8 cellular contexts compared by ENCODE assay signal in the genomic region with DNA sequence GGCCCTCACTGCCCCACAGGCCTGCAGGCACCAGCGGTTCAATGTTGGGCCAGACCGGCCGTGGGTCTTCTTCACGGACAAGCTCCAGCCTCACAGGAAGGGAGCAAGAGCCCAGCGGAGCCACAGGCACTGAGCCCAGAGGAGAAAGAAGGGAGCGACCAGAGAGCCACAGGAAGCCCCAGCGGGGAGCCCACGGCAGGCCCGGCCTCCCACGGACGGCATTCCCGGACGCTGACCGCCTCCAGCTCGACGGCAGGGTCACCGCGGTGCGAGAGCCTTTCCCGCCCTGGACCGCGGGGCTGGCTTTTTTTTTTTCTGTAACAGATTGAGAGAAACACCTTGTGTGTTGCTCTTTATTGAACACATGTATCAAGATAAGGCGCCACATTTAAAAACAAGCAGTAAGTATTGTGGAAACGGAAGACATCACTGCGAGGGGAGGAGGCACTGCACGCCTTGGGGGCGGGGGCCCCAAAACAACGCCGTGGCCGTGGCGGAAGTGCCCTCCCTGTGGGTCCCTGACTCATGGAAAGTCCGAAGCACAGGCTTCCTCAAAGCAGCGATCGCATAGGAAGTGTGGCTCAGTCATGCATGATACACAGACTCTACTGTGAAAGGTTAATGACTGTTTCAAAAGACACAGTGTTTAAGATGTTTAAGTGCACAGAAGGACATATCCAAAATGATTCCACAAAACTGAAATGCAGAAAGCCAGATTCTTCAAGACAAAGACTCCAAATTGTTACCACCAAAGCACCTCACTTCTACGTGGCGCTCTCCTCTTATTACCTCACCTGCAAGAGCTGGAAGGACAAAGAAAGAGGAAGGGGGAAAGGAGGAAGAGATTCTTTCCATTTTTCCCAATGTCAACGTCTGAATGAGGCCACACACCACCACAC. TPM values are rescaled to one million over a fixed set of nuclear protein-coding genes. Genes with fewer than 3 reads are reported as not detected.
DNase-seq lines count a peak whose midpoint lies in the region; ATAC-seq and TF ChIP-seq lines count a peak whose summit lies in the region.

No MANE protein-coding gene starts in this region.

- peak overlapping the region; percentile 60 for H3K27ac ChIP-seq in HCT116 (ENCODE audit: low read depth, low read length)
- H3K27ac ChIP-seq in osteoblast (ENCODE audit: low read depth, low read length): peak overlapping the region; percentile 98
- peak overlapping the region in 2 of 3 donors; percentile 50 to 64 for H3K27ac ChIP-seq in thyroid gland

- H3K4me3 ChIP-seq in HCT116 (replicated peaks in 1 of 2; ENCODE audit: low read depth in 1 of 2, low read length in 2 of 2): peak overlapping the region; percentile 36 to 50
- H3K4me3 ChIP-seq in osteoblast (ENCODE audit: insufficient read depth, low read length): peak overlapping the region; percentile 98
- H3K4me3 ChIP-seq in thyroid gland (replicated peaks in 1 of 3): no peak overlapping the region

- CTCF ChIA-PET in HCT116 (lab: Charles Lee): no interaction called here

- H3K9me3 ChIP-seq in HCT116 (ENCODE audit: control insufficient read depth in 1 of 2, insufficient read depth in 1 of 2, low read depth in 1 of 2, low read length in 2 of 2): no peaks in the 10 kb centered on the region
- no peaks in the 10 kb centered on the region for H3K9me3 ChIP-seq in osteoblast (ENCODE audit: low read depth, low read length)
- no peaks in the 10 kb centered on the region for H3K9me3 ChIP-seq in thyroid gland

- BruUV-seq in HCT116 (replicated peaks; lab: Mats Ljungman, UMichigan): no TSS peak

- H3K4me1 ChIP-seq in HCT116 (ENCODE audit: control insufficient read depth in 1 of 2, insufficient read depth in 2 of 2, low read length in 2 of 2) (peaks cover 30 to 50% of the 10 kb centered on the region in 2 experiments), osteoblast (ENCODE audit: insufficient read depth, low read length) (peaks cover 42% of the 10 kb centered on the region), thyroid gland (peaks cover 29 to 35% of the 10 kb centered on the region in 2 donors)

- DNase-seq in GM04504 (ENCODE audit: low read depth) (peak; percentile 84), HCT116 (ENCODE audit: low read depth, low spot score) (peak; percentile 72), NAMALWA (ENCODE audit: low spot score) (peak; percentile 86), fibroblast of gingiva (ENCODE audit: low read depth) (peak; percentile 88), osteoblast (ENCODE audit: insufficient read length, low spot score, missing footprints) (peak; percentile 100), thyroid gland (peak; percentile 61 to 65), HuH-7 (ENCODE audit: low spot score) (no peak)
- DNase-seq in activated CD8-positive, alpha-beta memory T cell treated with anti-CD3 and anti-CD28 coated beads, Interleukin-2, amount 50 U/mL, for 4 hours: peak; percentile 94

- peak overlapping the region; percentile 59 for H3K9ac ChIP-seq in HCT116 (ENCODE audit: low read length)

- POLR2A ChIA-PET in HCT116 (lab: Charles Lee): interaction anchor here (1.0 kb wide), 1 partner anchor 14 kb away, joined by 3 read pairs; no protein-coding TSS in a partner anchor

- H4K20me1 ChIP-seq in HCT116 (ENCODE audit: insufficient read depth) (no peaks in the 10 kb centered on the region), osteoblast (ENCODE audit: insufficient read depth, low read length) (peaks cover 26% of the 10 kb centered on the region)

- no peak for TF ChIP-seq CTCF in HCT116 (IDR thresholded peaks at IDR 0.05 in 2 of 3, conservative IDR thresholded peaks at IDR 0.05 in 1 of 3; ENCODE audit: borderline replicate concordance in 1 of 3, insufficient read depth in 1 of 3, low read depth in 2 of 3, low read length in 2 of 3)
- TF ChIP-seq CTCF in osteoblast (IDR thresholded peaks at IDR 0.05; ENCODE audit: extremely low read depth, low read depth, low read length): no peak
- no peak for TF ChIP-seq CTCF in thyroid gland (IDR thresholded peaks at IDR 0.05)

- intact Hi-C loops in HCT116 (cut with micrococcal nuclease): loop anchor here (2.0 kb wide), 1 partner anchor 64 kb away; no protein-coding TSS in a partner anchor
- intact Hi-C loops in thyroid gland (cut with DNase I): no loop called here

- 26 to 29% methylated on average over 16 to 33 of the region's 37 CpGs for WGBS in thyroid gland, 2 donors

- no peak overlapping the region for H2AFZ ChIP-seq in HCT116 (ENCODE audit: low read depth, low read length, poor library complexity, severe bottlenecking)
- peak overlapping the region; percentile 19 for H2AFZ ChIP-seq in osteoblast (ENCODE audit: low read length)

- H3K36me3 ChIP-seq in HCT116 (ENCODE audit: control insufficient read depth in 1 of 2, insufficient read depth in 2 of 2, low read length in 2 of 2) (no peaks in the 10 kb centered on the region), osteoblast (ENCODE audit: insufficient read depth, low read length) (peaks cover 7% of the 10 kb centered on the region), thyroid gland (no peaks in the 10 kb centered on the region)

- no peak for TF ChIP-seq RAD21 in HCT116 (IDR thresholded peaks at IDR 0.05; ENCODE audit: low read depth)

- RAD21 ChIA-PET in HCT116 (lab: Charles Lee; ENCODE audit: low non-redundant PET in 1 of 2, low total read pairs in 2 of 2, uncharacterized antibody in 2 of 2, unreplicated experiment in 2 of 2): no interaction called here

- H3K79me2 ChIP-seq in HCT116 (ENCODE audit: insufficient read depth, low read length) (peaks cover 78% of the 10 kb centered on the region), osteoblast (ENCODE audit: insufficient read depth, low read length) (peaks cover 81% of the 10 kb centered on the region)

- ATAC-seq in HCT116: peak; percentile 50

- TF ChIP-seq POLR2A in HCT116 (IDR thresholded peaks at IDR 0.05; ENCODE audit: borderline replicate concordance, extremely low read depth, insufficient read depth, insufficient read length): no peak
- TF ChIP-seq POLR2A in thyroid gland (IDR thresholded peaks at IDR 0.05): peak in 1 of 2 donors; percentile 11

- H3K9me2 ChIP-seq in HCT116 (ENCODE audit: insufficient read depth): no peaks in the 10 kb centered on the region

- H3K4me2 ChIP-seq in HCT116 (ENCODE audit: low read length) (peak overlapping the region; percentile 94), osteoblast (ENCODE audit: insufficient read depth, low read length) (peak overlapping the region; percentile 85)

- H3K27me3 ChIP-seq in HCT116 (ENCODE audit: insufficient read depth, low read length) (no peaks in the 10 kb centered on the region), osteoblast (ENCODE audit: insufficient read depth, low read length) (no peaks in the 10 kb centered on the region), thyroid gland (no peaks in the 10 kb centered on the region)

TF ChIP-seq in HCT116, 20 proteins besides CTCF, POLR2A, EP300 and RAD21 (continues in another document):
- no peak for TF ChIP-seq SP1 (IDR thresholded peaks at IDR 0.05; ENCODE audit: low read depth)
- TF ChIP-seq CEBPB (IDR thresholded peaks at IDR 0.05; ENCODE audit: low read depth): no peak
- TF ChIP-seq EZH2phosphoT487 (IDR thresholded peaks at IDR 0.05; ENCODE audit: borderline replicate concordance): no peak
- TF ChIP-seq FOSL1 (IDR thresholded peaks at IDR 0.05; ENCODE audit: low read depth): no peak
- no peak for TF ChIP-seq SRF (IDR thresholded peaks at IDR 0.05; ENCODE audit: low read depth)
- TF ChIP-seq MAX (IDR thresholded peaks at IDR 0.05): no peak
- TF ChIP-seq POLR2AphosphoS5 (IDR thresholded peaks at IDR 0.05; ENCODE audit: low read depth, low read length): peak; percentile 66
- TF ChIP-seq, protein P1, sequence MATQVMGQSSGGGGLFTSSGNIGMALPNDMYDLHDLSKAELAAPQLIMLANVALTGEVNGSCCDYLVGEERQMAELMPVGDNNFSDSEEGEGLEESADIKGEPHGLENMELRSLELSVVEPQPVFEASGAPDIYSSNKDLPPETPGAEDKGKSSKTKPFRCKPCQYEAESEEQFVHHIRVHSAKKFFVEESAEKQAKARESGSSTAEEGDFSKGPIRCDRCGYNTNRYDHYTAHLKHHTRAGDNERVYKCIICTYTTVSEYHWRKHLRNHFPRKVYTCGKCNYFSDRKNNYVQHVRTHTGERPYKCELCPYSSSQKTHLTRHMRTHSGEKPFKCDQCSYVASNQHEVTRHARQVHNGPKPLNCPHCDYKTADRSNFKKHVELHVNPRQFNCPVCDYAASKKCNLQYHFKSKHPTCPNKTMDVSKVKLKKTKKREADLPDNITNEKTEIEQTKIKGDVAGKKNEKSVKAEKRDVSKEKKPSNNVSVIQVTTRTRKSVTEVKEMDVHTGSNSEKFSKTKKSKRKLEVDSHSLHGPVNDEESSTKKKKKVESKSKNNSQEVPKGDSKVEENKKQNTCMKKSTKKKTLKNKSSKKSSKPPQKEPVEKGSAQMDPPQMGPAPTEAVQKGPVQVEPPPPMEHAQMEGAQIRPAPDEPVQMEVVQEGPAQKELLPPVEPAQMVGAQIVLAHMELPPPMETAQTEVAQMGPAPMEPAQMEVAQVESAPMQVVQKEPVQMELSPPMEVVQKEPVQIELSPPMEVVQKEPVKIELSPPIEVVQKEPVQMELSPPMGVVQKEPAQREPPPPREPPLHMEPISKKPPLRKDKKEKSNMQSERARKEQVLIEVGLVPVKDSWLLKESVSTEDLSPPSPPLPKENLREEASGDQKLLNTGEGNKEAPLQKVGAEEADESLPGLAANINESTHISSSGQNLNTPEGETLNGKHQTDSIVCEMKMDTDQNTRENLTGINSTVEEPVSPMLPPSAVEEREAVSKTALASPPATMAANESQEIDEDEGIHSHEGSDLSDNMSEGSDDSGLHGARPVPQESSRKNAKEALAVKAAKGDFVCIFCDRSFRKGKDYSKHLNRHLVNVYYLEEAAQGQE (IDR thresholded peaks at IDR 0.05; ENCODE audit: low read depth): no peak

RNA-seq across cellular contexts. Expression of gene RASA3, which starts 3.5 kb away (rescaled TPM):
- total RNA-seq in HCT116 (2021; ENCODE audit: unreplicated experiment) (18.6 TPM), osteoblast (40.7 and 41.3 TPM in 2 replicates), thyroid gland (10 to 100 TPM; 22.3 to 32.3 (median 25.5) TPM)
- 14.8 and 15.2 TPM in 2 replicates for polyA plus RNA-seq in HCT116 (2012)

RNA-seq across cellular contexts. Expression of gene CFAP97D2, which starts 50.2 kb away (rescaled TPM):
- total RNA-seq in HCT116 (2021; ENCODE audit: unreplicated experiment) (not detected), osteoblast (not detected in 2 replicates), thyroid gland (not detected)
- polyA plus RNA-seq in HCT116 (2012): not detected in 2 replicates

Comparison
In these comparisons a context has a peak if more than half of its experiments do, and no peak if none do; other contexts are left out.
1. H3K4me3 ChIP-seq: peak in HCT116 (2 of 2) and osteoblast (single experiment); none in thyroid gland (0 of 3).
2. Peak in every context shown above with its lines, with median percentiles within 50 percentile points of each other: H3K27ac ChIP-seq.